ENCODE assay signal across 8 cellular contexts in genomic region chr5:43312699-43313034, GRCh38. TPM values are rescaled to one million over a fixed set of nuclear protein-coding genes. Genes with fewer than 3 reads are reported as not detected.
DNase-seq lines count a peak whose midpoint lies in the region; ATAC-seq, FAIRE-seq and TF ChIP-seq lines count a peak whose summit lies in the region.

No MANE protein-coding gene starts in this region.

- peaks cover 4% of the 10 kb centered on the region for H3K36me3 Mint-ChIP-seq in type B pancreatic cell

- H3K27ac Mint-ChIP-seq in type B pancreatic cell, result peak overlapping the region; percentile 96

- DNase-seq in GDM1 (lab: John Stamatoyannopoulos, UW) (peak; percentile 13), LNCaP clone FGC (ENCODE audit: low read depth) (no peak), HepG2 (ENCODE audit: low spot score) (no peak), type B pancreatic cell (ENCODE audit: extremely low spot score, unreplicated experiment) (no peak), NCI-H2107 (lab: John Stamatoyannopoulos, UW) (no peak)
- DNase-seq in central memory CD4-positive, alpha-beta T cell, result no peak

- POLR2A ChIA-PET in HepG2 (lab: Yijun Ruan, JAX), result interaction anchor here (1.0 to 2.8 kb wide), 13 partner anchors 10 to 247 kb away, joined by 3 to 66 read pairs (median 7); partner anchors contain the start of genes CCL28, TMEM267 and ZNF131

- in situ Hi-C loops in HepG2 (cut with HindIII; ENCODE audit: extremely low pct_ligation_motif_present, low pct_unique_long_range_greater_than_20kb), result no loop called here

- no peak for TF ChIP-seq EP300 in HepG2 (IDR thresholded peaks at IDR 0.05; ENCODE audit: low read depth in 2 of 2, low read length in 2 of 2)
- TF ChIP-seq EP300 in HepG2 (CRISPR knock-in tag; IDR thresholded peaks at IDR 0.05; ENCODE audit: borderline replicate concordance), result no peak

- H2AFZ ChIP-seq in HepG2 (ENCODE audit: low read length), result no peak overlapping the region

- TF ChIP-seq POLR2A in HepG2 (IDR thresholded peaks at IDR 0.05; ENCODE audit: insufficient read depth in 1 of 2, low read depth in 2 of 2, low read length in 2 of 2), result no peak

- peaks cover 55% of the 10 kb centered on the region for H3K4me1 Mint-ChIP-seq in type B pancreatic cell (ENCODE audit: unreplicated experiment)

- intact Hi-C loops in HepG2 (cut with micrococcal nuclease; ENCODE audit: unreplicated experiment), result loop anchor here (1.0 to 5.0 kb wide), 3 partner anchors 35 to 190 kb away; partner anchors contain the start of genes TMEM267 and ZNF131

- H3K4me1 ChIP-seq in HepG2 (ENCODE audit: insufficient read depth, low read length), result peaks cover 54% of the 10 kb centered on the region

- no peaks in the 10 kb centered on the region for H3K27me3 Mint-ChIP-seq in type B pancreatic cell

- peak overlapping the region; percentile 79 for H3K4me3 ChIP-seq in LNCaP clone FGC (ENCODE audit: low read depth, low read length)
- H3K4me3 ChIP-seq in HepG2 (replicated peaks in 1 of 3; ENCODE audit: insufficient read depth in 1 of 3, low read depth in 2 of 3, low read length in 3 of 3), result peak overlapping the region; percentile 88 to 98 (median 88)

- peak overlapping the region; percentile 97 for H3K9ac ChIP-seq in HepG2 (ENCODE audit: insufficient read depth, low read depth, low read length)

- H3K4me2 ChIP-seq in HepG2 (ENCODE audit: low read depth, low read length), result peak overlapping the region; percentile 85

- no TSS peak for BruUV-seq in HepG2 (replicated peaks; lab: Mats Ljungman, UMichigan)

- no peaks in the 10 kb centered on the region; a peak in 1 of 5 replicates for H3K27me3 ChIP-seq in HepG2 (ENCODE audit: control insufficient read depth in 1 of 2, insufficient read depth in 2 of 2, low read length in 2 of 2)

- CTCF ChIA-PET in HepG2 (lab: Yijun Ruan, JAX; ENCODE audit: low intra/inter-chr PET ratio, low total read pairs), result no interaction called here

- peak overlapping the region; percentile 99 for H3K4me3 Mint-ChIP-seq in type B pancreatic cell

- peak; percentile 15 for FAIRE-seq in HepG2 (lab: Jason Lieb, UNC)

- H3K36me3 ChIP-seq in HepG2 (replicated peaks in 1 of 2; ENCODE audit: control insufficient read depth in 1 of 2, insufficient read depth in 2 of 2, low read length in 2 of 2), result peaks cover 0 to under 1% of the 10 kb centered on the region in 2 experiments; a peak in 3 of 5 replicates

- TF ChIP-seq CTCF in LNCaP clone FGC (IDR thresholded peaks at IDR 0.05; ENCODE audit: control insufficient read depth, extremely low read depth, insufficient read depth), result no peak
- TF ChIP-seq CTCF in HepG2 (CRISPR knock-in tag; IDR thresholded peaks at IDR 0.05), result no peak
- TF ChIP-seq CTCF in type B pancreatic cell (conservative IDR thresholded peaks at IDR 0.05), result peak; percentile 16

- H4K20me1 ChIP-seq in HepG2 (ENCODE audit: insufficient read depth, low read length), result peaks cover 53% of the 10 kb centered on the region

- peaks cover 5% of the 10 kb centered on the region for H3K9me3 Mint-ChIP-seq in type B pancreatic cell

- peak; percentile 10 for ATAC-seq in GM21717 (IDR thresholded peaks at IDR 0.05; ENCODE audit: unreplicated experiment)
- peak; percentile 8; the same call in 2 of the 3 replicates for ATAC-seq in HepG2

- WGBS in HepG2 (ENCODE audit: low lambda C conversion rate), result under 1% methylated on average over 9 of the region's 9 CpGs

- H3K79me2 ChIP-seq in HepG2 (ENCODE audit: insufficient read depth, low read length), result peaks cover 62% of the 10 kb centered on the region

- H3K9me3 ChIP-seq in HepG2 (ENCODE audit: low read length), result no peaks in the 10 kb centered on the region

- H3K27ac ChIP-seq in angular gyrus (ENCODE audit: low read depth, low read length), result peak overlapping the region; percentile 64
- peak overlapping the region; percentile 94 for H3K27ac ChIP-seq in HepG2 (ENCODE audit: extremely low read length, insufficient read depth, low read length)

- no peak for TF ChIP-seq RAD21 in HepG2 (CRISPR knock-in tag; IDR thresholded peaks at IDR 0.05)

TF ChIP-seq in HepG2, 621 proteins besides CTCF, POLR2A, EP300 and RAD21:
- TF ChIP-seq ZMYM2 (CRISPR knock-in tag; IDR thresholded peaks at IDR 0.05), result 0 out of 2 replicates have a peak, but pooled peaks have one; percentile 19
- TF ChIP-seq ZFP82 (CRISPR knock-in tag; IDR thresholded peaks at IDR 0.05; ENCODE audit: borderline replicate concordance), result 0 out of 2 replicates have a peak, but pooled peaks have one; percentile 7
- TF ChIP-seq ZNF567 (CRISPR knock-in tag; IDR thresholded peaks at IDR 0.05; ENCODE audit: borderline replicate concordance), result no peak
- 0 out of 2 replicates have a peak, but pooled peaks have one; percentile 25 for TF ChIP-seq ZNF432 (CRISPR knock-in tag; IDR thresholded peaks at IDR 0.05; ENCODE audit: borderline replicate concordance)
- TF ChIP-seq GLMP (CRISPR knock-in tag; IDR thresholded peaks at IDR 0.05; ENCODE audit: borderline replicate concordance), result 0 out of 2 replicates have a peak, but pooled peaks have one; percentile 7
- TF ChIP-seq LCORL (IDR thresholded peaks at IDR 0.05), result no peak
- peak; percentile 11; the same call in 1 of the 2 replicates for TF ChIP-seq LCORL (CRISPR knock-in tag; IDR thresholded peaks at IDR 0.05)
- TF ChIP-seq ZFP37 (CRISPR knock-in tag; IDR thresholded peaks at IDR 0.05; ENCODE audit: borderline replicate concordance), result no peak
- TF ChIP-seq WIZ (CRISPR knock-in tag; IDR thresholded peaks at IDR 0.05), result 0 out of 2 replicates have a peak, but pooled peaks have one; percentile 2
- TF ChIP-seq ZNF816 (CRISPR knock-in tag; IDR thresholded peaks at IDR 0.05; ENCODE audit: borderline replicate concordance), result 0 out of 2 replicates have a peak, but pooled peaks have one; percentile 10

RNA-seq across cellular contexts. Expression of gene HMGCS1, which starts 0.5 kb away (rescaled TPM):
- total RNA-seq in HepG2 (2016; rRNA removed; fragmentation: Illumina TruSeq; extraction: Trizol) (318 and 569 TPM in 2 replicates), type B pancreatic cell (ENCODE audit: low replicate concordance) (128 and 148 TPM in 2 replicates)
- total RNA-seq in HepG2 (2016; cell fraction: cytosol; rRNA removed; fragmentation: Illumina TruSeq; extraction: Trizol; ENCODE audit: low read depth), result 102 and 103 TPM in 2 replicates
- 324 and 538 TPM in 2 replicates for total RNA-seq in HepG2 (2016; cell fraction: insoluble cytoplasmic fraction; rRNA removed; fragmentation: Illumina TruSeq; extraction: Trizol)
- total RNA-seq in HepG2 (2016; cell fraction: membrane; rRNA removed; fragmentation: Illumina TruSeq; extraction: Trizol), result 88.2 and 99.0 TPM in 2 replicates
- 264 and 285 TPM in 2 replicates for total RNA-seq in HepG2 (2016; cell fraction: nucleus; rRNA removed; fragmentation: Illumina TruSeq; extraction: Trizol)
- polyA plus RNA-seq in HepG2 (2011; rRNA removed), result 56.8 and 102 TPM in 2 replicates
- polyA plus RNA-seq in HepG2 (2011; cell fraction: cytosol; rRNA removed), result 18.1 and 55.8 TPM in 2 replicates
- 66.5 and 148 TPM in 2 replicates for polyA plus RNA-seq in HepG2 (2011; cell fraction: nucleus; rRNA removed)
- 234 and 245 TPM in 2 replicates for polyA plus RNA-seq in HepG2 (2012)
- 9.1 and 11.3 TPM in 2 replicates for polyA plus RNA-seq in HepG2 (2016; cell fraction: cytosol; fragmentation: Illumina TruSeq; extraction: Trizol; ENCODE audit: low read depth)
- 406 and 419 TPM in 2 replicates for polyA plus RNA-seq in HepG2 (2016; cell fraction: insoluble cytoplasmic fraction; fragmentation: Illumina TruSeq; extraction: Trizol; ENCODE audit: low read depth)
- polyA plus RNA-seq in HepG2 (2016; cell fraction: membrane; fragmentation: Illumina TruSeq; extraction: Trizol; ENCODE audit: low read depth), result 30.9 and 36.1 TPM in 2 replicates
- 378 and 389 TPM in 2 replicates for polyA plus RNA-seq in HepG2 (2016; cell fraction: nucleus; fragmentation: Illumina TruSeq; extraction: Trizol; ENCODE audit: insufficient read depth, low read depth)
- polyA minus RNA-seq in HepG2 (2011; rRNA and poly(A)+ RNA removed; ENCODE audit: low replicate concordance), result 22.2 and 53.8 TPM in 2 replicates
- polyA minus RNA-seq in HepG2 (2011; cell fraction: cytosol; rRNA and poly(A)+ RNA removed), result 57.9 and 117 TPM in 2 replicates
- 197 and 349 TPM in 2 replicates for polyA minus RNA-seq in HepG2 (2011; cell fraction: nucleus; rRNA and poly(A)+ RNA removed)
